Comparison of ENCODE assay signal across 19 cellular contexts in genomic region chr10:46017733-46018132, GRCh38. TPM values are rescaled to one million over a fixed set of nuclear protein-coding genes. Genes with fewer than 3 reads are reported as not detected.
DNase-seq lines count a peak whose midpoint lies in the region; ATAC-seq and TF ChIP-seq lines count a peak whose summit lies in the region.
"Had no signal": no experiment of that assay in that cellular context is flagged by ENCODE, and none has a peak within 500 bp of the region (broad histone marks: within the 10 kb centered on the region; RNA-seq: fewer than 3 reads in every experiment).

No MANE protein-coding gene starts in this region.

- peak overlapping the region; percentile 94 for H3K27ac Mint-ChIP-seq in activated T-cell treated with anti-CD3 and anti-CD28 coated beads, Interleukin-2, amount 50 U/mL, for 72 hours
- H3K27ac Mint-ChIP-seq in endothelial cell (ENCODE audit: unreplicated experiment), result peak overlapping the region; percentile 92

- DNase-seq in activated T-cell treated with anti-CD3 and anti-CD28 coated beads, Interleukin-2, amount 50 U/mL, for 72 hours, result no peak
- no peak for DNase-seq in activated T-cell treated with anti-CD3 and anti-CD28 coated beads, Interleukin-2, amount 50 U/mL, for 1 hour
- DNase-seq in GM23248, result no peak
- DNase-seq in endothelial cell (ENCODE audit: low spot score), result no peak
- DNase-seq in smooth muscle cell (lab: John Stamatoyannopoulos, UW; ENCODE audit: unreplicated experiment), result no peak
- DNase-seq in NCI-H1092 treated with DMSO at 0.1 percent for 48 hours (lab: John Stamatoyannopoulos, UW), result no peak
- DNase-seq in GOT3 (lab: John Stamatoyannopoulos, UW), result no peak
- DNase-seq in Ammon's horn (ENCODE audit: low spot score), result no peak
- DNase-seq: activated B cell treated with CpG ODN at 0.5 μM for 24 hours, dorsolateral prefrontal cortex, NCI-H146, NCI-H774, SJCRH30, T-helper 2 cell, tibial artery had no signal

- no peak overlapping the region for H3K4me3 Mint-ChIP-seq in activated T-cell treated with anti-CD3 and anti-CD28 coated beads, Interleukin-2, amount 50 U/mL, for 72 hours
- H3K4me3 Mint-ChIP-seq in endothelial cell (ENCODE audit: unreplicated experiment), result peak overlapping the region; percentile 47
- H3K4me3 Mint-ChIP-seq: activated B cell treated with CpG ODN at 0.5 μM for 24 hours had no signal

- in situ Hi-C loops in GM23248 (cut with MboI), result no loop called here

- peaks cover 60% of the 10 kb centered on the region for H3K4me1 Mint-ChIP-seq in activated T-cell treated with anti-CD3 and anti-CD28 coated beads, Interleukin-2, amount 50 U/mL, for 72 hours (ENCODE audit: low read depth)
- peaks cover 46% of the 10 kb centered on the region for H3K4me1 Mint-ChIP-seq in endothelial cell (ENCODE audit: unreplicated experiment)

- no peaks in the 10 kb centered on the region for H3K27me3 ChIP-seq in GM23248 (replicated peaks; ENCODE audit: insufficient read depth)
- H3K27me3 ChIP-seq in smooth muscle cell (ENCODE audit: low read depth), result no peaks in the 10 kb centered on the region
- H3K27me3 ChIP-seq: dorsolateral prefrontal cortex, SJCRH30, tibial artery had no signal

- ATAC-seq in activated T-cell treated with anti-CD3 and anti-CD28 coated beads, Interleukin-2, amount 50 U/mL, for 72 hours (replicated peaks in 1 of 2), result no peak
- ATAC-seq: esophagus mucosa had no signal

- H3K4me3 ChIP-seq in GM23248, result no peak overlapping the region
- no peak overlapping the region for H3K4me3 ChIP-seq in smooth muscle cell
- H3K4me3 ChIP-seq: SJCRH30, tibial artery had no signal

- H3K4me2 ChIP-seq in GM23248 (ENCODE audit: unreplicated experiment) (peak overlapping the region; percentile 71), smooth muscle cell (peak overlapping the region; percentile 65)

- peaks cover 36% of the 10 kb centered on the region for H3K36me3 ChIP-seq in GM23248 (ENCODE audit: low read depth)
- H3K36me3 ChIP-seq in smooth muscle cell (ENCODE audit: low read depth), result peaks cover 22% of the 10 kb centered on the region
- H3K36me3 ChIP-seq: SJCRH30 had no signal

- WGBS in GM23248 (ENCODE audit: low coverage in 1 of 2, low lambda C conversion rate in 2 of 2, missing lambda C conversion rate in 2 of 2), 2 experiments, result 82 to 84% methylated on average over 2 of the region's 2 CpGs
- WGBS in smooth muscle cell (ENCODE audit: low lambda C conversion rate), result 100% methylated on average over 2 of the region's 2 CpGs

- no peaks in the 10 kb centered on the region for H3K9me3 ChIP-seq in GM23248 (ENCODE audit: low read depth)
- H3K9me3 ChIP-seq in smooth muscle cell (replicated peaks; ENCODE audit: low read depth), result no peaks in the 10 kb centered on the region
- H3K9me3 ChIP-seq: SJCRH30, tibial artery had no signal

- H3K9me2 ChIP-seq in GM23248 (ENCODE audit: insufficient read depth), result no peaks in the 10 kb centered on the region

- H3K27ac ChIP-seq in GM23248, result peak overlapping the region; percentile 56
- H3K27ac ChIP-seq in smooth muscle cell (ENCODE audit: low read depth), result peak overlapping the region; percentile 99
- H3K27ac ChIP-seq: SJCRH30, tibial artery had no signal

- H3K4me1 ChIP-seq in GM23248 (ENCODE audit: insufficient read depth), result peaks cover 81% of the 10 kb centered on the region
- H3K4me1 ChIP-seq in smooth muscle cell (ENCODE audit: low read depth), result peaks cover 24% of the 10 kb centered on the region
- H3K4me1 ChIP-seq: SJCRH30 had no signal

- H3F3A ChIP-seq in GM23248 (ENCODE audit: insufficient read depth) (peaks cover 68% of the 10 kb centered on the region), smooth muscle cell (ENCODE audit: low read depth) (peaks cover 13% of the 10 kb centered on the region)

- TF ChIP-seq CTCF in endothelial cell (IDR thresholded peaks at IDR 0.05; ENCODE audit: unreplicated experiment) (no peak), smooth muscle cell (IDR thresholded peaks at IDR 0.05; ENCODE audit: borderline replicate concordance, insufficient read depth, poor library complexity, severe bottlenecking) (no peak)

- no peaks in the 10 kb centered on the region for H3K27me3 Mint-ChIP-seq in activated T-cell treated with anti-CD3 and anti-CD28 coated beads, Interleukin-2, amount 50 U/mL, for 72 hours (ENCODE audit: low read depth)
- peaks cover 1% of the 10 kb centered on the region for H3K27me3 Mint-ChIP-seq in endothelial cell (ENCODE audit: unreplicated experiment)
- H3K27me3 Mint-ChIP-seq: activated B cell treated with CpG ODN at 0.5 μM for 24 hours, brain had no signal

- H3K9me3 Mint-ChIP-seq in activated T-cell treated with anti-CD3 and anti-CD28 coated beads, Interleukin-2, amount 50 U/mL, for 72 hours, result no peaks in the 10 kb centered on the region
- H3K9me3 Mint-ChIP-seq in endothelial cell (ENCODE audit: unreplicated experiment), result no peaks in the 10 kb centered on the region
- H3K9me3 Mint-ChIP-seq: activated B cell treated with CpG ODN at 0.5 μM for 24 hours, brain had no signal

- H3K79me2 ChIP-seq in GM23248 (ENCODE audit: insufficient read depth) (peaks cover 100% of the 10 kb centered on the region), smooth muscle cell (ENCODE audit: low read depth) (peaks cover 82% of the 10 kb centered on the region)

- peak overlapping the region; percentile 44; the same call in 1 of the 2 replicates for H3K9ac ChIP-seq in GM23248
- no peak overlapping the region for H3K9ac ChIP-seq in smooth muscle cell (ENCODE audit: low read depth)

- H4K20me1 ChIP-seq in GM23248 (ENCODE audit: insufficient read depth), result no peaks in the 10 kb centered on the region; the same call in 1 of the 2 replicates
- H4K20me1 ChIP-seq in smooth muscle cell (ENCODE audit: low read depth), result peaks cover 90% of the 10 kb centered on the region

- H2AFZ ChIP-seq in GM23248, result no peak overlapping the region
- no peak overlapping the region for H2AFZ ChIP-seq in smooth muscle cell (ENCODE audit: low read depth)

- H3K36me3 Mint-ChIP-seq in activated T-cell treated with anti-CD3 and anti-CD28 coated beads, Interleukin-2, amount 50 U/mL, for 72 hours (ENCODE audit: insufficient read depth in 2 of 2), result peaks cover 3 to 15% of the 10 kb centered on the region in 2 donors
- H3K36me3 Mint-ChIP-seq in endothelial cell (ENCODE audit: low read depth, unreplicated experiment), result peaks cover 13% of the 10 kb centered on the region

RNA-seq across cellular contexts. Expression of gene NCOA4, which starts 12.7 kb away (rescaled TPM):
- 100 to 1,000 TPM; 112 to 144 TPM for total RNA-seq in activated T-cell treated with anti-CD3 and anti-CD28 coated beads, Interleukin-2, amount 50 U/mL, for 72 hours
- total RNA-seq in GM23248 (2014; rRNA removed; shearing (Covaris generic)), result 164 and 170 TPM in 2 replicates
- 112 and 113 TPM in 2 replicates for polyA plus RNA-seq in GM23248 (2016; fragmentation: Nextera tagmentation; extraction: Ambion mirVana)
- total RNA-seq in endothelial cell (ENCODE audit: unreplicated experiment), result 191 TPM
- 147 and 158 TPM in 2 replicates for total RNA-seq in smooth muscle cell
- polyA plus RNA-seq in smooth muscle cell, result 61.3 and 66.3 TPM in 2 replicates

RNA-seq across cellular contexts. Expression of gene MSMB, which starts 28.3 kb away (rescaled TPM):
- not detected for total RNA-seq in activated T-cell treated with anti-CD3 and anti-CD28 coated beads, Interleukin-2, amount 50 U/mL, for 72 hours
- total RNA-seq in GM23248 (2014; rRNA removed; shearing (Covaris generic)), result not detected in 2 replicates
- polyA plus RNA-seq in GM23248 (2016; fragmentation: Nextera tagmentation; extraction: Ambion mirVana) (not detected in 2 replicates), smooth muscle cell (0.50 TPM in 1 of 2 replicates, not detected in the other)
- total RNA-seq in endothelial cell (ENCODE audit: unreplicated experiment) (not detected), smooth muscle cell (not detected in 2 replicates)
- total RNA-seq: activated B cell treated with CpG ODN at 0.5 μM for 24 hours, dorsolateral prefrontal cortex, glomerular endothelial cell, H4, SJCRH30 had no signal

RNA-seq across cellular contexts. Expression of gene TIMM23, which starts 45.4 kb away (rescaled TPM):
- total RNA-seq in activated T-cell treated with anti-CD3 and anti-CD28 coated beads, Interleukin-2, amount 50 U/mL, for 72 hours, result 10 to 100 TPM; 32.8 to 35.4 TPM
- 75.2 and 104 TPM in 2 replicates for total RNA-seq in GM23248 (2014; rRNA removed; shearing (Covaris generic))
- polyA plus RNA-seq in GM23248 (2016; fragmentation: Nextera tagmentation; extraction: Ambion mirVana) (145 and 147 TPM in 2 replicates), smooth muscle cell (105 and 115 TPM in 2 replicates)
- total RNA-seq in endothelial cell (ENCODE audit: unreplicated experiment) (57.9 TPM), smooth muscle cell (66.3 and 89.4 TPM in 2 replicates)
